In genomic region chr4:152850377-152850776, GRCh38 we compare ENCODE assay signal across 1 cellular context.
TF ChIP-seq lines count a peak whose summit lies in the region.

No MANE protein-coding gene starts in this region.

TF ChIP-seq in WTC11, 78 proteins besides CTCF, POLR2A, EP300 and RAD21 (continued from another document):
- TF ChIP-seq, protein P1, sequence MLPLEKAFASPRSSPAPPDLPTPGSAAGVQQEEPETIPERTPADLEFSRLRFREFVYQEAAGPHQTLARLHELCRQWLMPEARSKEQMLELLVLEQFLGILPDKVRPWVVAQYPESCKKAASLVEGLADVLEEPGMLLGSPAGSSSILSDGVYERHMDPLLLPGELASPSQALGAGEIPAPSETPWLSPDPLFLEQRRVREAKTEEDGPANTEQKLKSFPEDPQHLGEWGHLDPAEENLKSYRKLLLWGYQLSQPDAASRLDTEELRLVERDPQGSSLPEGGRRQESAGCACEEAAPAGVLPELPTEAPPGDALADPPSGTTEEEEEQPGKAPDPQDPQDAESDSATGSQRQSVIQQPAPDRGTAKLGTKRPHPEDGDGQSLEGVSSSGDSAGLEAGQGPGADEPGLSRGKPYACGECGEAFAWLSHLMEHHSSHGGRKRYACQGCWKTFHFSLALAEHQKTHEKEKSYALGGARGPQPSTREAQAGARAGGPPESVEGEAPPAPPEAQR (CRISPR knock-in tag; IDR thresholded peaks at IDR 0.05) = no peak
- TF ChIP-seq, protein P2, sequence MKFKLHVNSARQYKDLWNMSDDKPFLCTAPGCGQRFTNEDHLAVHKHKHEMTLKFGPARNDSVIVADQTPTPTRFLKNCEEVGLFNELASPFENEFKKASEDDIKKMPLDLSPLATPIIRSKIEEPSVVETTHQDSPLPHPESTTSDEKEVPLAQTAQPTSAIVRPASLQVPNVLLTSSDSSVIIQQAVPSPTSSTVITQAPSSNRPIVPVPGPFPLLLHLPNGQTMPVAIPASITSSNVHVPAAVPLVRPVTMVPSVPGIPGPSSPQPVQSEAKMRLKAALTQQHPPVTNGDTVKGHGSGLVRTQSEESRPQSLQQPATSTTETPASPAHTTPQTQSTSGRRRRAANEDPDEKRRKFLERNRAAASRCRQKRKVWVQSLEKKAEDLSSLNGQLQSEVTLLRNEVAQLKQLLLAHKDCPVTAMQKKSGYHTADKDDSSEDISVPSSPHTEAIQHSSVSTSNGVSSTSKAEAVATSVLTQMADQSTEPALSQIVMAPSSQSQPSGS (CRISPR knock-in tag; IDR thresholded peaks at IDR 0.05; ENCODE audit: borderline replicate concordance, low read depth) = no peak
- peak; percentile 75; the same call in 1 of the 2 replicates for TF ChIP-seq FOXP4 (CRISPR knock-in tag; IDR thresholded peaks at IDR 0.05)
- TF ChIP-seq MLX (CRISPR knock-in tag; IDR thresholded peaks at IDR 0.05) = no peak
- TF ChIP-seq NFYB (CRISPR knock-in tag; conservative IDR thresholded peaks at IDR 0.05; ENCODE audit: low read depth) = no peak
- no peak for TF ChIP-seq ZNF416 (CRISPR knock-in tag; IDR thresholded peaks at IDR 0.05)
- no peak for TF ChIP-seq HMGA2 (CRISPR knock-in tag; IDR thresholded peaks at IDR 0.05)
- TF ChIP-seq ZNF425 (CRISPR knock-in tag; conservative IDR thresholded peaks at IDR 0.05) = no peak
- no peak for TF ChIP-seq NR2C2 (CRISPR knock-in tag; IDR thresholded peaks at IDR 0.05)
- TF ChIP-seq CBFB (CRISPR knock-in tag; IDR thresholded peaks at IDR 0.05; ENCODE audit: low read depth) = no peak
- TF ChIP-seq FOXJ3 (CRISPR knock-in tag; IDR thresholded peaks at IDR 0.05; ENCODE audit: borderline replicate concordance) = no peak; the same call in 1 of the 2 replicates
- no peak for TF ChIP-seq PRRX2 (CRISPR knock-in tag; IDR thresholded peaks at IDR 0.05)
- peak; percentile 63 for TF ChIP-seq FOXK1 (CRISPR knock-in tag; IDR thresholded peaks at IDR 0.05)
- TF ChIP-seq ELF4 (CRISPR knock-in tag; IDR thresholded peaks at IDR 0.05; ENCODE audit: low read depth) = no peak
- TF ChIP-seq, protein P3, sequence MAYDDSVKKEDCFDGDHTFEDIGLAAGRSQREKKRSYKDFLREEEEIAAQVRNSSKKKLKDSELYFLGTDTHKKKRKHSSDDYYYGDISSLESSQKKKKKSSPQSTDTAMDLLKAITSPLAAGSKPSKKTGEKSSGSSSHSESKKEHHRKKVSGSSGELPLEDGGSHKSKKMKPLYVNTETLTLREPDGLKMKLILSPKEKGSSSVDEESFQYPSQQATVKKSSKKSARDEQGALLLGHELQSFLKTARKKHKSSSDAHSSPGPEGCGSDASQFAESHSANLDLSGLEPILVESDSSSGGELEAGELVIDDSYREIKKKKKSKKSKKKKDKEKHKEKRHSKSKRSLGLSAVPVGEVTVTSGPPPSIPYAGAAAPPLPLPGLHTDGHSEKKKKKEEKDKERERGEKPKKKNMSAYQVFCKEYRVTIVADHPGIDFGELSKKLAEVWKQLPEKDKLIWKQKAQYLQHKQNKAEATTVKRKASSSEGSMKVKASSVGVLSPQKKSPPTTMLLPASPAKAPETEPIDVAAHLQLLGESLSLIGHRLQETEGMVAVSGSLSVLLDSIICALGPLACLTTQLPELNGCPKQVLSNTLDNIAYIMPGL (CRISPR knock-in tag; IDR thresholded peaks at IDR 0.05) = no peak
- TF ChIP-seq ZNF671 (CRISPR knock-in tag; IDR thresholded peaks at IDR 0.05) = no peak
- no peak for TF ChIP-seq TP53 (CRISPR knock-in tag; IDR thresholded peaks at IDR 0.05)
- TF ChIP-seq NFE2L1 (CRISPR knock-in tag; IDR thresholded peaks at IDR 0.05) = peak; percentile 62; the same call in 1 of the 2 replicates
